In genomic region chr10:12327476-12327875, GRCh38 we compare ENCODE assay signal across 15 cellular contexts. TPM values are rescaled to one million over a fixed set of nuclear protein-coding genes. Genes with fewer than 3 reads are reported as not detected.
DNase-seq lines count a peak whose midpoint lies in the region; ATAC-seq, FAIRE-seq and TF ChIP-seq lines count a peak whose summit lies in the region.
"Had no signal": no experiment of that assay in that cellular context is flagged by ENCODE, and none has a peak within 500 bp of the region (broad histone marks: within the 10 kb centered on the region; RNA-seq: fewer than 3 reads in every experiment).

No MANE protein-coding gene starts in this region.

- H3K4me3 Mint-ChIP-seq in activated T-helper 17 cell treated with anti-CD3 and anti-CD28 coated beads, Interleukin-2, amount 50 U/mL, for 72 hours = no peak overlapping the region
- H3K4me3 Mint-ChIP-seq: CD4-positive, alpha-beta memory T cell; H9 had no signal

- no peaks in the 10 kb centered on the region for H4K20me1 ChIP-seq in PC-9 (ENCODE audit: insufficient read depth)

- H3K9me3 ChIP-seq in PC-9 (ENCODE audit: insufficient read depth, low read depth) = no peaks in the 10 kb centered on the region
- H3K9me3 ChIP-seq: BE2C had no signal

- no peak overlapping the region for H2AFZ ChIP-seq in PC-9

- DNase-seq in PC-9 (peak in 1 of 2 experiments; percentile 64), omental fat pad (ENCODE audit: low spot score) (no peak), urothelium cell line (ENCODE audit: low spot score) (no peak), NCI-H2029 treated with DMSO at 0.1 percent for 48 hours (lab: John Stamatoyannopoulos, UW) (no peak)
- DNase-seq: BE2C; CD4-positive, alpha-beta memory T cell; DMS79; GOT3; H9 had no signal

- H3K27me3 ChIP-seq in PC-9 (ENCODE audit: insufficient read depth, low read depth) = no peaks in the 10 kb centered on the region
- H3K27me3 ChIP-seq: BE2C had no signal

- no peaks in the 10 kb centered on the region for H3K36me3 ChIP-seq in PC-9 (ENCODE audit: low read depth)
- H3K36me3 ChIP-seq: BE2C had no signal

- H3K4me1 Mint-ChIP-seq in activated T-helper 17 cell treated with anti-CD3 and anti-CD28 coated beads, Interleukin-2, amount 50 U/mL, for 72 hours = peaks cover 8% of the 10 kb centered on the region

- H3K27ac ChIP-seq in PC-9 = peak overlapping the region; percentile 23; the same call in 1 of the 2 replicates
- H3K27ac ChIP-seq: C4-2B had no signal

- H3K4me2 ChIP-seq in PC-9 = no peak overlapping the region

- intact Hi-C loops in PC-9 (cut with micrococcal nuclease; ENCODE audit: unreplicated experiment) = no loop called here

- peaks cover 38% of the 10 kb centered on the region for H3K4me1 ChIP-seq in PC-9 (replicated peaks; ENCODE audit: insufficient read depth)
- H3K4me1 ChIP-seq: BE2C had no signal

- peak; percentile 85 for FAIRE-seq in urothelium cell line (lab: Jason Lieb, UNC)
- FAIRE-seq: A204.1, HTR-8/SVneo had no signal

- H3F3A ChIP-seq in PC-9 (ENCODE audit: insufficient read depth, low read depth) = peaks cover 14% of the 10 kb centered on the region

- no peaks in the 10 kb centered on the region for H3K9me2 ChIP-seq in PC-9 (ENCODE audit: insufficient read depth)

- TF ChIP-seq CTCF in PC-9 (conservative IDR thresholded peaks at IDR 0.05) (no peak), omental fat pad (IDR thresholded peaks at IDR 0.05) (no peak)

- no peaks in the 10 kb centered on the region for H3K79me2 ChIP-seq in PC-9 (ENCODE audit: low read depth)

- ATAC-seq in esophagus mucosa (peak; percentile 88), omental fat pad (ENCODE audit: low FRiP score) (peak; percentile 62), HG03135 (IDR thresholded peaks at IDR 0.05; ENCODE audit: unreplicated experiment) (no peak)
- no peak for ATAC-seq in activated T-helper 17 cell treated with anti-CD3 and anti-CD28 coated beads, Interleukin-2, amount 50 U/mL, for 72 hours (replicated peaks)

- H3K27me3 Mint-ChIP-seq in activated T-helper 17 cell treated with anti-CD3 and anti-CD28 coated beads, Interleukin-2, amount 50 U/mL, for 72 hours = no peaks in the 10 kb centered on the region
- H3K27me3 Mint-ChIP-seq: CD4-positive, alpha-beta memory T cell had no signal

- CTCF ChIA-PET in PC-9 (lab: Charles Lee) = interaction anchor here (0.6 kb wide), 1 partner anchor 51 kb away, joined by 8 read pairs; no protein-coding TSS in a partner anchor

- H3K27ac Mint-ChIP-seq in activated T-helper 17 cell treated with anti-CD3 and anti-CD28 coated beads, Interleukin-2, amount 50 U/mL, for 72 hours = no peak overlapping the region
- H3K27ac Mint-ChIP-seq: H9 had no signal

- no peak overlapping the region for H3K4me3 ChIP-seq in PC-9

- no peaks in the 10 kb centered on the region for H3K9me3 Mint-ChIP-seq in activated T-helper 17 cell treated with anti-CD3 and anti-CD28 coated beads, Interleukin-2, amount 50 U/mL, for 72 hours
- H3K9me3 Mint-ChIP-seq: CD4-positive, alpha-beta memory T cell; H9 had no signal

- POLR2A ChIA-PET in PC-9 (lab: Charles Lee; ENCODE audit: unreplicated experiment) = no interaction called here

- no peaks in the 10 kb centered on the region for H3K36me3 Mint-ChIP-seq in activated T-helper 17 cell treated with anti-CD3 and anti-CD28 coated beads, Interleukin-2, amount 50 U/mL, for 72 hours (ENCODE audit: low read depth)
- H3K36me3 Mint-ChIP-seq: CD4-positive, alpha-beta memory T cell had no signal

- BruUV-seq in PC-9 (replicated peaks; lab: Mats Ljungman, UMichigan) = no TSS peak

RNA-seq across cellular contexts. Expression of gene CAMK1D, which starts 21.9 kb away (rescaled TPM):
- total RNA-seq in PC-9 (2021) (6.0 and 8.8 TPM in 2 replicates), esophagus mucosa (10.7 TPM), omental fat pad (10 to 100 TPM in 1 of 4 donors, 1 to 10 TPM in 3; 6.0 to 15.8 (median 8.8) TPM)
- 10 to 100 TPM; 10.9 to 20.7 TPM for total RNA-seq in activated T-helper 17 cell treated with anti-CD3 and anti-CD28 coated beads, Interleukin-2, amount 50 U/mL, for 72 hours

Comparison
In these comparisons a context has a peak if more than half of its experiments do, and no peak if none do; other contexts are left out.
1. ATAC-seq: peak in esophagus mucosa (single experiment) and omental fat pad (single experiment); none in activated T-helper 17 cell treated with anti-CD3 and anti-CD28 coated beads, Interleukin-2, amount 50 U/mL, for 72 hours (single experiment) and HG03135 (single experiment).